Comparison of ENCODE assay signal across 8 cellular contexts in genomic region chrX:149539283-149540132, GRCh38. TPM values are rescaled to one million over a fixed set of nuclear protein-coding genes. Genes with fewer than 3 reads are reported as not detected.
DNase-seq lines count a peak whose midpoint lies in the region; ATAC-seq, FAIRE-seq and TF ChIP-seq lines count a peak whose summit lies in the region.

No MANE protein-coding gene starts in this region.

- H3K4me3 ChIP-seq in A549, result peak overlapping the region; percentile 94

- peaks cover 16% of the 10 kb centered on the region in 2 donors for H3K4me1 Mint-ChIP-seq in immature natural killer cell

- TF ChIP-seq POLR2A in A549 (IDR thresholded peaks at IDR 0.05; ENCODE audit: low read length), result no peak

- H3K27ac Mint-ChIP-seq in immature natural killer cell, result peak overlapping the region; percentile 70 to 97 (median 95)

- TF ChIP-seq EP300 in A549 (IDR thresholded peaks at IDR 0.05), result no peak

- no peak for TF ChIP-seq RAD21 in A549 (conservative IDR thresholded peaks at IDR 0.05 in 1 of 2, IDR thresholded peaks at IDR 0.05 in 1 of 2)

- peak; percentile 72 to 93 for DNase-seq in A549 (ENCODE audit: low read depth in 1 of 2, low spot score in 1 of 2)
- peak; percentile 76 for DNase-seq in NCI-H2196 (lab: John Stamatoyannopoulos, UW; ENCODE audit: unreplicated experiment)
- DNase-seq in T47D (ENCODE audit: low read depth in 1 of 2, low spot score in 1 of 2), result peak; percentile 46 to 92
- peak; percentile 82 to 91 (median 90) for DNase-seq in immature natural killer cell
- peak; percentile 71 for DNase-seq in smooth muscle cell of the brain vasculature (ENCODE audit: low read depth, low spot score)

- peak overlapping the region; percentile 78 to 91 for H3K27ac ChIP-seq in A549
- peak overlapping the region; percentile 33; the same call in 1 of the 2 replicates for H3K27ac ChIP-seq in VCaP

- POLR2A ChIA-PET in A549 (lab: Yijun Ruan, JAX), result interaction anchor here (0.7 to 3.2 kb wide), 10 partner anchors 9 to 400 kb away, joined by 3 to 35 read pairs (median 4); partner anchors contain the start of genes EOLA2 and IDS

- ATAC-seq in A549 (peak; percentile 77 to 81), GM18868 (IDR thresholded peaks at IDR 0.05; ENCODE audit: unreplicated experiment) (peak; percentile 50), HG03103 (IDR thresholded peaks at IDR 0.05; ENCODE audit: low read depth, unreplicated experiment) (peak; percentile 47)

- 0 out of 3 replicates have a peak, but pooled peaks cover 6% of the 10 kb centered on the region for H3K4me1 ChIP-seq in A549

- H3K9me3 ChIP-seq in A549, result no peaks in the 10 kb centered on the region

- no peaks in the 10 kb centered on the region for H3K9me3 Mint-ChIP-seq in immature natural killer cell

- peaks cover 0 to 6% (median 0%) of the 10 kb centered on the region in 3 donors for H3K36me3 Mint-ChIP-seq in immature natural killer cell

- peak; percentile 93 for FAIRE-seq in A549 (lab: Jason Lieb, UNC)

- in situ Hi-C loops in T47D (cut with HindIII; ENCODE audit: low pct_unique_long_range_greater_than_20kb, low sequenced_read_pairs), result no loop called here

- 1% methylated on average over 10 of the region's 34 CpGs for WGBS in A549 (ENCODE audit: missing lambda C conversion rate)

- CTCF ChIA-PET in A549 (lab: Yijun Ruan, JAX), result interaction anchor here (2.0 to 2.6 kb wide), 2 partner anchors 12 to 28 kb away, joined by 4 to 9 read pairs; no protein-coding TSS in a partner anchor

- H3K27me3 Mint-ChIP-seq in immature natural killer cell (ENCODE audit: low read depth in 3 of 3), result peaks cover 8 to 12% (median 9%) of the 10 kb centered on the region in 3 donors

- H3K4me3 Mint-ChIP-seq in immature natural killer cell, result peak overlapping the region; percentile 78 to 91 (median 87)

- TF ChIP-seq CTCF in A549 (IDR thresholded peaks at IDR 0.05) (no peak), VCaP (conservative IDR thresholded peaks at IDR 0.05) (no peak)

- H3K4me2 ChIP-seq in A549, result peak overlapping the region; percentile 66

TF ChIP-seq in A549, 52 proteins besides CTCF, POLR2A, EP300 and RAD21:
- TF ChIP-seq ESRRA (IDR thresholded peaks at IDR 0.05; ENCODE audit: borderline replicate concordance, low read length) (no peak), ELK1 (IDR thresholded peaks at IDR 0.05; ENCODE audit: low read depth, low read length) (no peak), HOXA7 (CRISPR knock-in tag; IDR thresholded peaks at IDR 0.05) (no peak), TFCP2L1 (CRISPR knock-in tag; IDR thresholded peaks at IDR 0.05) (no peak), MYC (IDR thresholded peaks at IDR 0.05; ENCODE audit: borderline replicate concordance, low read length) (no peak), RCOR1 (IDR thresholded peaks at IDR 0.05; ENCODE audit: low read depth, low read length) (no peak), SMC3 (IDR thresholded peaks at IDR 0.05) (no peak), POLR2AphosphoS2 (conservative IDR thresholded peaks at IDR 0.05; ENCODE audit: low read length) (no peak), ATOH8 (CRISPR knock-in tag; IDR thresholded peaks at IDR 0.05; ENCODE audit: low read depth) (no peak), HOXB13 (CRISPR knock-in tag; IDR thresholded peaks at IDR 0.05; ENCODE audit: low read depth) (no peak), CBX2 (IDR thresholded peaks at IDR 0.05; ENCODE audit: borderline replicate concordance, low read depth) (no peak), CHD4 (IDR thresholded peaks at IDR 0.05; ENCODE audit: borderline replicate concordance) (no peak), MAFK (IDR thresholded peaks at IDR 0.05; ENCODE audit: partially characterized antibody) (no peak), CBX8 (IDR thresholded peaks at IDR 0.05) (no peak)

RNA-seq across cellular contexts. Expression of gene EOLA1, which starts 1.3 kb away (rescaled TPM):
- polyA plus RNA-seq in A549 (2011; rRNA removed), result 23.3 and 26.0 TPM in 2 replicates
- polyA plus RNA-seq in A549 (2012; cell fraction: cytosol; rRNA removed), result 15.5 and 16.2 TPM in 2 replicates
- polyA plus RNA-seq in A549 (2012; cell fraction: nucleus; rRNA removed), result 16.5 and 17.1 TPM in 2 replicates
- 14.5 to 16.9 TPM (median 16.4 TPM) in 3 replicates for polyA plus RNA-seq in A549 (2017; fragmentation: RNase III; extraction: RNeasy Plus Mini Kit Qiagen cat#74134 plus additional on column Dnase treatment)
- 11.8 and 12.7 TPM in 2 replicates for polyA minus RNA-seq in A549 (2011; rRNA and poly(A)+ RNA removed)
- 10 to 100 TPM; 39.9 to 58.6 (median 45.7) TPM for polyA plus RNA-seq in immature natural killer cell

RNA-seq across cellular contexts. Expression of gene HSFX3, which starts 10.2 kb away (rescaled TPM):
- polyA plus RNA-seq in A549 (2011; rRNA removed) (not detected in 2 replicates), A549 (2017; fragmentation: RNase III; extraction: RNeasy Plus Mini Kit Qiagen cat#74134 plus additional on column Dnase treatment) (not detected in 3 replicates), immature natural killer cell (not detected)
- polyA plus RNA-seq in A549 (2012; cell fraction: cytosol; rRNA removed), result not detected in 2 replicates
- polyA plus RNA-seq in A549 (2012; cell fraction: nucleus; rRNA removed), result not detected in 2 replicates
- not detected in 2 replicates for polyA minus RNA-seq in A549 (2011; rRNA and poly(A)+ RNA removed)

RNA-seq across cellular contexts. Expression of gene IDS, which starts 34.4 kb away (rescaled TPM):
- polyA plus RNA-seq in A549 (2011; rRNA removed), result 120 and 135 TPM in 2 replicates
- 65.4 and 82.6 TPM in 2 replicates for polyA plus RNA-seq in A549 (2012; cell fraction: cytosol; rRNA removed)
- polyA plus RNA-seq in A549 (2012; cell fraction: nucleus; rRNA removed), result 51.1 and 56.5 TPM in 2 replicates
- 40.6 to 46.8 TPM (median 44.5 TPM) in 3 replicates for polyA plus RNA-seq in A549 (2017; fragmentation: RNase III; extraction: RNeasy Plus Mini Kit Qiagen cat#74134 plus additional on column Dnase treatment)
- 130 and 171 TPM in 2 replicates for polyA minus RNA-seq in A549 (2011; rRNA and poly(A)+ RNA removed)
- polyA plus RNA-seq in immature natural killer cell, result 100 to 1,000 TPM; 143 to 230 (median 163) TPM

RNA-seq across cellular contexts. Expression of gene MAGEA9B, which starts 47.8 kb away (rescaled TPM):
- 0.08 TPM in 1 of 2 replicates, not detected in the other for polyA plus RNA-seq in A549 (2011; rRNA removed)
- polyA plus RNA-seq in A549 (2012; cell fraction: cytosol; rRNA removed), result 0.06 and 0.07 TPM in 2 replicates
- polyA plus RNA-seq in A549 (2012; cell fraction: nucleus; rRNA removed), result 0.06 and 0.32 TPM in 2 replicates
- polyA plus RNA-seq in A549 (2017; fragmentation: RNase III; extraction: RNeasy Plus Mini Kit Qiagen cat#74134 plus additional on column Dnase treatment), result not detected in 3 replicates
- not detected in 2 replicates for polyA minus RNA-seq in A549 (2011; rRNA and poly(A)+ RNA removed)
- polyA plus RNA-seq in immature natural killer cell, result not detected

RNA-seq across cellular contexts. Expression of gene HSFX2, which starts 55.6 kb away (rescaled TPM):
- not detected in 2 replicates for polyA plus RNA-seq in A549 (2011; rRNA removed)
- polyA plus RNA-seq in A549 (2012; cell fraction: cytosol; rRNA removed), result 0.11 and 0.35 TPM in 2 replicates
- polyA plus RNA-seq in A549 (2012; cell fraction: nucleus; rRNA removed), result 0.18 and 0.91 TPM in 2 replicates
- polyA plus RNA-seq in A549 (2017; fragmentation: RNase III; extraction: RNeasy Plus Mini Kit Qiagen cat#74134 plus additional on column Dnase treatment), result 0.08 to 0.18 TPM (median 0.10 TPM) in 3 replicates
- polyA minus RNA-seq in A549 (2011; rRNA and poly(A)+ RNA removed), result 0.44 TPM in 1 of 2 replicates, not detected in the other
- not detected for polyA plus RNA-seq in immature natural killer cell

Comparison
In these comparisons a context has a peak if more than half of its experiments do, and no peak if none do; other contexts are left out.
1. Peak in every context shown above with its lines: DNase-seq, ATAC-seq, H3K4me3 ChIP-seq and H3K27ac ChIP-seq.